Comparison of ENCODE assay signal across 11 cellular contexts in the genomic region with DNA sequence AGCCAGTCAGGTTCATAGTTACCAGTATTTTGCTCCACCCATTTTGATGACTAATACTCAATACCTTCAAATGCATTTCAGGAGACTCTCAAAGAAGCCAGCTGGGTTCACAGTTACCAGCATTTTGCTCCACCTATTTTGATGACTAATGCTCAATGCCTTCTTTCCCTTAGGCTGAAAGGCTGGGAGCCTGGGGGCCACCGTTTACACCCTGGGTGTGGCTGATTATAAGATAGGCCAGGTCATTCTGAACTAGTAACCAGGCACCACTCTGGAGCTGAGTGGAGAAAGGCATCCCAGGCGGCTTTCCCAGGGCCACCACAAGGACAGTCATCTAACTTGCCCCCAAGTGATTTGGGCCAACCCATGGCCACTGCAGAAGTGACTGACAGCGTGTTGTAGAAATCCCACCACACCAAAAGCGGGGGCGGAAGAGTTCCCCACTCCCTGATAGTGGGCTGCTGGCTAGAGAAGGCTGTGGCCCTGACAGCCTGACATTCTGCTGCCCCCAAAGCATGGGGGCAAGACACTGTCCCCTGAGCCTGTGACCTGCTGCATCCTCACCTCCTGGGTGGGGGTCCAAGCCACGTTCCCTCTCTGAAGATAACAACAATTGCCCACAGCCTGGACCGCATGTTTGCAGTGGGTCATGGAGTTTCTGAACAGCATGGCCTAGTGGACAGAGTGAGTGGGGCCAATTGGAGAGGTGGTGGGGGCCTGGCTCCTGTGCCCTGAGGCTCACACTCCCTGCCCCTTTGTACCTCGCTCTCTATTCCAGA. TPM values are rescaled to one million over a fixed set of nuclear protein-coding genes. Genes with fewer than 3 reads are reported as not detected.
DNase-seq lines count a peak whose midpoint lies in the region; ATAC-seq, FAIRE-seq and TF ChIP-seq lines count a peak whose summit lies in the region.
"Had no signal": no experiment of that assay in that cellular context is flagged by ENCODE, and none has a peak within 500 bp of the region (broad histone marks: within the 10 kb centered on the region; RNA-seq: fewer than 3 reads in every experiment).

No MANE protein-coding gene starts in this region.

- TF ChIP-seq CTCF in right atrium auricular region (IDR thresholded peaks at IDR 0.05), result no peak
- TF ChIP-seq CTCF in foreskin fibroblast (IDR thresholded peaks at IDR 0.05; ENCODE audit: low read depth, low read length), result no peak
- TF ChIP-seq CTCF in vagina (IDR thresholded peaks at IDR 0.05), result no peak
- no peak for TF ChIP-seq CTCF in osteoblast (IDR thresholded peaks at IDR 0.05; ENCODE audit: extremely low read depth, low read depth, low read length)

- no peaks in the 10 kb centered on the region for H3K27me3 ChIP-seq in right atrium auricular region
- H3K27me3 ChIP-seq in vagina, result no peaks in the 10 kb centered on the region
- H3K27me3 ChIP-seq in osteoblast (ENCODE audit: insufficient read depth, low read length), result peaks cover 3% of the 10 kb centered on the region
- H3K27me3 ChIP-seq: BLaER1 treated with 17β-estradiol and CSF1 and Interleukin-3, amounts not matched to agents 10 nM and 100 nM had no signal

- no peak overlapping the region for H3K4me2 ChIP-seq in osteoblast (ENCODE audit: insufficient read depth, low read length)
- H3K4me2 ChIP-seq: BLaER1 treated with 17β-estradiol and CSF1 and Interleukin-3, amounts not matched to agents 10 nM and 100 nM had no signal

- intact Hi-C loops in Right ventricle myocardium inferior (cut with DNase I) (no loop called here), vagina (cut with DNase I) (no loop called here)

- no peaks in the 10 kb centered on the region for H3K79me2 ChIP-seq in osteoblast (ENCODE audit: insufficient read depth, low read length)

- H3K27ac ChIP-seq in right atrium auricular region, result no peak overlapping the region
- H3K27ac ChIP-seq in vagina, result no peak overlapping the region
- no peak overlapping the region for H3K27ac ChIP-seq in osteoblast (ENCODE audit: low read depth, low read length)
- H3K27ac ChIP-seq: BLaER1 treated with 17β-estradiol and CSF1 and Interleukin-3, amounts not matched to agents 10 nM and 100 nM had no signal

- H3K9me3 ChIP-seq in right atrium auricular region, result no peaks in the 10 kb centered on the region
- H3K9me3 ChIP-seq in vagina, result no peaks in the 10 kb centered on the region
- no peaks in the 10 kb centered on the region for H3K9me3 ChIP-seq in osteoblast (ENCODE audit: low read depth, low read length)
- H3K9me3 ChIP-seq: BLaER1 treated with 17β-estradiol and CSF1 and Interleukin-3, amounts not matched to agents 10 nM and 100 nM had no signal

- no peaks in the 10 kb centered on the region for H4K20me1 ChIP-seq in osteoblast (ENCODE audit: insufficient read depth, low read length)

- H3K4me1 ChIP-seq in right atrium auricular region, result peaks cover 0 to 20% of the 10 kb centered on the region in 2 donors
- H3K4me1 ChIP-seq in vagina, result peaks cover 30% of the 10 kb centered on the region
- peaks cover 23% of the 10 kb centered on the region for H3K4me1 ChIP-seq in osteoblast (ENCODE audit: insufficient read depth, low read length)

- H3K4me3 ChIP-seq in right atrium auricular region (no peak overlapping the region), foreskin fibroblast (ENCODE audit: low read depth in 1 of 2, low read length in 2 of 2) (no peak overlapping the region), vagina (no peak overlapping the region), osteoblast (ENCODE audit: insufficient read depth, low read length) (no peak overlapping the region)
- H3K4me3 ChIP-seq: BLaER1 treated with 17β-estradiol and CSF1 and Interleukin-3, amounts not matched to agents 10 nM and 100 nM had no signal

- H3K36me3 ChIP-seq in right atrium auricular region (no peaks in the 10 kb centered on the region), vagina (no peaks in the 10 kb centered on the region), osteoblast (ENCODE audit: insufficient read depth, low read length) (no peaks in the 10 kb centered on the region)
- H3K36me3 ChIP-seq: BLaER1 treated with 17β-estradiol and CSF1 and Interleukin-3, amounts not matched to agents 10 nM and 100 nM had no signal

- no peak overlapping the region for H2AFZ ChIP-seq in osteoblast (ENCODE audit: low read length)

- TF ChIP-seq POLR2A in vagina (IDR thresholded peaks at IDR 0.05), result no peak

- DNase-seq in right atrium auricular region (ENCODE audit: low spot score) (peak; percentile 52), Right ventricle myocardium inferior (ENCODE audit: missing footprints) (no peak), SW 1271 (lab: John Stamatoyannopoulos, UW) (peak; percentile 77 to 94), foreskin fibroblast (peak; percentile 57 to 79), vagina (ENCODE audit: extremely low spot score in 2 of 2) (peak; percentile 81 to 89), GM19239 (ENCODE audit: insufficient read length, low spot score) (no peak), GF-D8 (lab: John Stamatoyannopoulos, UW) (no peak), osteoblast (ENCODE audit: insufficient read length, low spot score, missing footprints) (no peak)
- DNase-seq: central memory CD4-positive, alpha-beta T cell had no signal

- no peak for ATAC-seq in Right ventricle myocardium inferior
- ATAC-seq: left lobe of liver had no signal

- FAIRE-seq in GM19239 (lab: Jason Lieb, UNC), result no peak

RNA-seq across cellular contexts. Expression of gene ZNF488, which starts 23.0 kb away (rescaled TPM):
- total RNA-seq in right atrium auricular region (not detected), Right ventricle myocardium inferior (not detected), vagina (not detected), osteoblast (under 0.01 and 0.29 TPM in 2 replicates)

RNA-seq across cellular contexts. Expression of gene RBP3, which starts 58.9 kb away (rescaled TPM):
- not detected for total RNA-seq in right atrium auricular region
- not detected for total RNA-seq in Right ventricle myocardium inferior
- not detected for total RNA-seq in vagina
- not detected in 2 replicates for total RNA-seq in osteoblast
- total RNA-seq: left lobe of liver had no signal

Comparison
In these comparisons a context has a peak if more than half of its experiments do, and no peak if none do; other contexts are left out.
1. DNase-seq: peak in right atrium auricular region (single experiment), SW 1271 (2 of 2), foreskin fibroblast (2 of 2) and vagina (2 of 2); none in Right ventricle myocardium inferior (single experiment), GM19239 (single experiment), GF-D8 (single experiment) and osteoblast (single experiment).